Comparison of ENCODE assay signal across 22 cellular contexts in genomic region chr13:42056585-42056984, GRCh38. TPM values are rescaled to one million over a fixed set of nuclear protein-coding genes. Genes with fewer than 3 reads are reported as not detected.
A peak's percentile ranks its signal among the peaks of the same experiment; 100 is the strongest.
DNase-seq lines count a peak whose midpoint lies in the region; ATAC-seq lines count a peak whose summit lies in the region.
"Had no signal": no experiment of that assay in that cellular context is flagged by ENCODE, and none has a peak within 500 bp of the region (broad histone marks: within the 10 kb centered on the region; RNA-seq: fewer than 3 reads in every experiment).

No MANE protein-coding gene starts in this region.

- intact Hi-C loops in activated CD4-positive, alpha-beta T cell treated with anti-CD3 and anti-CD28 coated beads for 36 hours (cut with DNase I, micrococcal nuclease) = no loop called here

- no peak overlapping the region for H3K9ac ChIP-seq in adipocyte (ENCODE audit: low read length)
- H3K9ac ChIP-seq: GM23248 had no signal

- CTCF ChIA-PET in activated CD4-positive, alpha-beta T cell treated with anti-CD3 and anti-CD28 coated beads for 36 hours (lab: Charles Lee) = interaction anchor here (0.6 to 1.3 kb wide), 3 partner anchors 9 to 105 kb away, joined by 3 to 4 read pairs (median 3); no protein-coding TSS in a partner anchor

- H3K36me3 Mint-ChIP-seq in activated CD4-positive, alpha-beta T cell treated with anti-CD3 and anti-CD28 coated beads for 36 hours (ENCODE audit: low read depth) = peaks cover 24% of the 10 kb centered on the region
- H3K36me3 Mint-ChIP-seq in stimulated activated naive CD8-positive, alpha-beta T cell treated with anti-CD3 and anti-CD28 coated beads, Interleukin-15, Interleukin-2, amounts not matched to agents 100 ng/mL and 50 ng/mL, for 24 hours (ENCODE audit: low read depth) = peaks cover 31% of the 10 kb centered on the region

- peaks cover 6% of the 10 kb centered on the region for H3K9me3 Mint-ChIP-seq in activated CD4-positive, alpha-beta T cell treated with anti-CD3 and anti-CD28 coated beads for 36 hours (ENCODE audit: low read depth)
- no peaks in the 10 kb centered on the region for H3K9me3 Mint-ChIP-seq in stimulated activated naive CD8-positive, alpha-beta T cell treated with anti-CD3 and anti-CD28 coated beads, Interleukin-15, Interleukin-2, amounts not matched to agents 100 ng/mL and 50 ng/mL, for 24 hours
- peaks cover 0 to 5% of the 10 kb centered on the region in 2 donors for H3K9me3 Mint-ChIP-seq in stimulated activated naive CD8-positive, alpha-beta T cell treated with anti-CD3 and anti-CD28 coated beads, Interleukin-15, amount 100 ng/mL, for 72 hours
- H3K9me3 Mint-ChIP-seq: HFFc6 had no signal

- no peaks in the 10 kb centered on the region for H3K9me3 ChIP-seq in adipocyte (ENCODE audit: control insufficient read depth, low read length)
- H3K9me3 ChIP-seq: adrenal gland, body of pancreas, Peyer's patch, thyroid gland had no signal

- H3K27ac Mint-ChIP-seq in activated CD4-positive, alpha-beta T cell treated with anti-CD3 and anti-CD28 coated beads for 36 hours = peak overlapping the region; percentile 53
- peak overlapping the region; percentile 78 for H3K27ac Mint-ChIP-seq in stimulated activated naive CD8-positive, alpha-beta T cell treated with anti-CD3 and anti-CD28 coated beads, Interleukin-15, Interleukin-2, amounts not matched to agents 100 ng/mL and 50 ng/mL, for 24 hours
- no peak overlapping the region for H3K27ac Mint-ChIP-seq in stimulated activated naive CD8-positive, alpha-beta T cell treated with anti-CD3 and anti-CD28 coated beads, Interleukin-15, amount 100 ng/mL, for 72 hours
- H3K27ac Mint-ChIP-seq: HFFc6 had no signal

- DNase-seq in activated CD4-positive, alpha-beta T cell treated with anti-CD3 and anti-CD28 coated beads for 36 hours = no peak
- no peak for DNase-seq in activated CD4-positive, alpha-beta T cell treated with anti-CD3 and anti-CD28 coated beads for 48 hours
- no peak for DNase-seq in stimulated activated naive CD8-positive, alpha-beta T cell treated with anti-CD3 and anti-CD28 coated beads, Interleukin-15, amount 100 ng/mL, for 72 hours
- DNase-seq in adipocyte (ENCODE audit: low read depth) (peak; percentile 22), ureter (ENCODE audit: low spot score) (no peak), COLO668 (lab: John Stamatoyannopoulos, UW; ENCODE audit: unreplicated experiment) (no peak)
- DNase-seq: 8988T; activated CD4-positive, CD25-positive, alpha-beta regulatory T cell treated with anti-CD3 and anti-CD28 coated beads, Interleukin-2, amount 50 U/mL, for 72 hours; activated effector memory CD4-positive, alpha-beta T cell treated with Interleukin-2 at 50 U/mL for 16 hours; adrenal gland; body of pancreas; GM23248; HFFc6; NCI-H1092; NCI-H187; NCI-H526 treated with DMSO at 0.1 percent for 48 hours; nucleus accumbens; Peyer's patch; stimulated activated naive CD4-positive, alpha-beta T cell treated with Interleukin-2 at 50 U/mL for 16 hours; thyroid gland had no signal

- H3K4me3 Mint-ChIP-seq in activated CD4-positive, alpha-beta T cell treated with anti-CD3 and anti-CD28 coated beads for 36 hours = no peak overlapping the region
- no peak overlapping the region for H3K4me3 Mint-ChIP-seq in stimulated activated naive CD8-positive, alpha-beta T cell treated with anti-CD3 and anti-CD28 coated beads, Interleukin-15, Interleukin-2, amounts not matched to agents 100 ng/mL and 50 ng/mL, for 24 hours
- peak overlapping the region in 1 of 2 donors; percentile 34 for H3K4me3 Mint-ChIP-seq in stimulated activated naive CD8-positive, alpha-beta T cell treated with anti-CD3 and anti-CD28 coated beads, Interleukin-15, amount 100 ng/mL, for 72 hours
- H3K4me3 Mint-ChIP-seq: HFFc6 had no signal

- POLR2A ChIA-PET in activated CD4-positive, alpha-beta T cell treated with anti-CD3 and anti-CD28 coated beads for 36 hours (lab: Charles Lee) = no interaction called here

- H3K4me3 ChIP-seq in adipocyte (ENCODE audit: low read length) = no peak overlapping the region
- H3K4me3 ChIP-seq: adrenal gland, body of pancreas, GM23248, Peyer's patch, thyroid gland had no signal

- H3K4me1 Mint-ChIP-seq in activated CD4-positive, alpha-beta T cell treated with anti-CD3 and anti-CD28 coated beads for 36 hours = peaks cover 42% of the 10 kb centered on the region
- H3K4me1 Mint-ChIP-seq in stimulated activated naive CD8-positive, alpha-beta T cell treated with anti-CD3 and anti-CD28 coated beads, Interleukin-15, Interleukin-2, amounts not matched to agents 100 ng/mL and 50 ng/mL, for 24 hours (ENCODE audit: low read depth) = peaks cover 39% of the 10 kb centered on the region
- H3K4me1 Mint-ChIP-seq in stimulated activated naive CD8-positive, alpha-beta T cell treated with anti-CD3 and anti-CD28 coated beads, Interleukin-15, amount 100 ng/mL, for 72 hours = peaks cover 30% of the 10 kb centered on the region

- H3K27me3 Mint-ChIP-seq in activated CD4-positive, alpha-beta T cell treated with anti-CD3 and anti-CD28 coated beads for 36 hours = no peaks in the 10 kb centered on the region
- no peaks in the 10 kb centered on the region for H3K27me3 Mint-ChIP-seq in stimulated activated naive CD8-positive, alpha-beta T cell treated with anti-CD3 and anti-CD28 coated beads, Interleukin-15, Interleukin-2, amounts not matched to agents 100 ng/mL and 50 ng/mL, for 24 hours
- no peaks in the 10 kb centered on the region for H3K27me3 Mint-ChIP-seq in stimulated activated naive CD8-positive, alpha-beta T cell treated with anti-CD3 and anti-CD28 coated beads, Interleukin-15, amount 100 ng/mL, for 72 hours

- no peaks in the 10 kb centered on the region for H3K36me3 ChIP-seq in adipocyte (ENCODE audit: control insufficient read depth, insufficient read depth, low read length, severe bottlenecking)
- H3K36me3 ChIP-seq: adrenal gland, Peyer's patch, thyroid gland had no signal

- ATAC-seq in activated CD4-positive, alpha-beta T cell treated with anti-CD3 and anti-CD28 coated beads for 36 hours = no peak
- ATAC-seq in stimulated activated naive CD8-positive, alpha-beta T cell treated with anti-CD3 and anti-CD28 coated beads, Interleukin-15, amount 100 ng/mL, for 72 hours = no peak
- no peak for ATAC-seq in HG02763 (IDR thresholded peaks at IDR 0.05; ENCODE audit: unreplicated experiment)
- ATAC-seq: body of pancreas had no signal

- H3K27me3 ChIP-seq in adipocyte (replicated peaks; ENCODE audit: control insufficient read depth, insufficient read depth, low read length) = no peaks in the 10 kb centered on the region
- H3K27me3 ChIP-seq: adrenal gland, body of pancreas, Peyer's patch, thyroid gland had no signal

- no peaks in the 10 kb centered on the region for H3K4me1 ChIP-seq in adipocyte (ENCODE audit: control insufficient read depth, insufficient read depth, low read length)
- H3K4me1 ChIP-seq: body of pancreas, Peyer's patch, thyroid gland had no signal

RNA-seq across cellular contexts. Expression of gene DGKH, which starts 8.1 kb away (rescaled TPM):
- 10 to 100 TPM; 15.2 to 16.2 TPM for total RNA-seq in activated CD4-positive, alpha-beta T cell treated with anti-CD3 and anti-CD28 coated beads for 36 hours
- total RNA-seq in ureter = 77.7 TPM

Comparison
In these comparisons a context has a peak if more than half of its experiments do, and no peak if none do; other contexts are left out.
1. H3K27ac Mint-ChIP-seq: peak in activated CD4-positive, alpha-beta T cell treated with anti-CD3 and anti-CD28 coated beads for 36 hours (single experiment) and stimulated activated naive CD8-positive, alpha-beta T cell treated with anti-CD3 and anti-CD28 coated beads, Interleukin-15, Interleukin-2, amounts not matched to agents 100 ng/mL and 50 ng/mL, for 24 hours (single experiment); none in stimulated activated naive CD8-positive, alpha-beta T cell treated with anti-CD3 and anti-CD28 coated beads, Interleukin-15, amount 100 ng/mL, for 72 hours (0 of 2).